ENCODE assay signal across 21 cellular contexts in the genomic region with DNA sequence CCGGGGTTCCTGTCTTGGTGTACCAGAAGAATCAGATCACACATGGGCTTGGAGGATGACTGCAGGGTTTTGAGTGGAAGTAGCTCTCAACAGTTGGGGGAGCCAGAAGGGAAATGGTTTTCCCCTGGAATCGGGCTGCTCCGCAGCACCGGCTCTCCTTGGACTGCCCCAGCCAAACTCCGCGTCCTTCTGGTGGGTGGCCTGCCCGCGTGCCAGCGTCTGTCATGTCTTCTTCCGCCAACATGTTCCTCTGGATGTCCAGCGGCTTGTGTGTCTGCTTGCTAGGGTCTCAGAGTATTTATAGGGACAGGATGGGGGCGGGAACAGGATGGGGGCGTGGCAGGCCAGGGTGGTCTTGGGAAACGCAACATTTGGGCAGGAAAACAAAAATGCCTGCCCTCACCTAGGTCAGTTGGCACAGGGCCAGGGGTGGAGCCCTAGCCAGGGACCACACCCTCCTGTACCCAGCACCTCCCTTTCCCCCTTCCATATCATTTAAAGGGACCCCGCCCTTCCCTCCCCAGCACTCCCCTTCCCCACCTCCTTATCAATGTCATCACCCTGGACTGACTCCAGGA. TPM values are rescaled to one million over a fixed set of nuclear protein-coding genes. Genes with fewer than 3 reads are reported as not detected.
DNase-seq lines count a peak whose midpoint lies in the region; ATAC-seq, FAIRE-seq and TF ChIP-seq lines count a peak whose summit lies in the region.
"Had no signal": no experiment of that assay in that cellular context is flagged by ENCODE, and none has a peak within 500 bp of the region (broad histone marks: within the 10 kb centered on the region; RNA-seq: fewer than 3 reads in every experiment).

No MANE protein-coding gene starts in this region.

- WGBS in pancreas, 2 donors, result 91 to 93% methylated on average over 15 of the region's 15 CpGs

- peak overlapping the region; percentile 25 for H3K4me3 Mint-ChIP-seq in natural killer cell
- no peak overlapping the region for H3K4me3 Mint-ChIP-seq in natural killer cell treated with Interleukin-12 subunit alpha and Interleukin-12 subunit beta and Interleukin-15 and Interleukin-18, amount 100 ng/mL, for 72 hours

- no peaks in the 10 kb centered on the region for H3K9me3 Mint-ChIP-seq in natural killer cell
- H3K9me3 Mint-ChIP-seq in natural killer cell treated with Interleukin-12 subunit alpha and Interleukin-12 subunit beta and Interleukin-15 and Interleukin-18, amount 100 ng/mL, for 72 hours, result no peaks in the 10 kb centered on the region

- H3K4me3 ChIP-seq in pancreas, result no peak overlapping the region
- H3K4me3 ChIP-seq in tibial artery, result no peak overlapping the region
- H3K4me3 ChIP-seq: BLaER1, HAP-1, MG63, SJCRH30 had no signal

- no peak for TF ChIP-seq CTCF in natural killer cell (IDR thresholded peaks at IDR 0.05)
- no peak for TF ChIP-seq CTCF in pancreas (IDR thresholded peaks at IDR 0.05)
- no peak for TF ChIP-seq CTCF in tibial artery (IDR thresholded peaks at IDR 0.05)
- no peak for TF ChIP-seq CTCF in GM20000 (IDR thresholded peaks at IDR 0.05; ENCODE audit: extremely low read depth, missing control alignments)

- ATAC-seq in natural killer cell (no peak), pancreas (no peak)
- ATAC-seq in natural killer cell treated with Interleukin-12 subunit alpha and Interleukin-12 subunit beta and Interleukin-15 and Interleukin-18, amount 100 ng/mL, for 72 hours, result no peak
- ATAC-seq: SK-N-SH treated with all-trans-retinoic acid at 6 μM for 48 hours had no signal

- FAIRE-seq in pancreas (lab: Jason Lieb, UNC), result no peak
- FAIRE-seq: D721Med, RCC 7860 had no signal

- intact Hi-C loops in natural killer cell (cut with micrococcal nuclease), result no loop called here
- intact Hi-C loops in pancreas (cut with DNase I), result no loop called here
- intact Hi-C loops in tibial artery (cut with DNase I; ENCODE audit: low total_unique reads), result no loop called here

- no peak overlapping the region for H3K27ac Mint-ChIP-seq in natural killer cell
- H3K27ac Mint-ChIP-seq in natural killer cell treated with Interleukin-12 subunit alpha and Interleukin-12 subunit beta and Interleukin-15 and Interleukin-18, amount 100 ng/mL, for 72 hours, result no peak overlapping the region

- DNase-seq in natural killer cell (no peak), dedifferentiated amniotic fluid mesenchymal stem cell (ENCODE audit: extremely low spot score) (peak; percentile 12), pancreas (peak in 5 of 6 donors; percentile 18 to 70 (median 58)), tibial artery (no peak), GM20000 (ENCODE audit: low spot score) (no peak)
- DNase-seq in natural killer cell treated with Interleukin-12 subunit alpha and Interleukin-12 subunit beta and Interleukin-15 and Interleukin-18, amount 100 ng/mL, for 72 hours (ENCODE audit: low spot score), result no peak
- no peak for DNase-seq in activated CD8-positive, alpha-beta memory T cell treated with anti-CD3 and anti-CD28 coated beads, Interleukin-2, amount 50 U/mL, for 48 hours
- DNase-seq: CD4-positive, CD25-positive, alpha-beta regulatory T cell; GOT3; KG1; MG63; NCI-H1105 treated with DMSO at 0.1 percent for 48 hours; NCI-H2029; NCI-H446; NCI-H526; SJCRH30 had no signal

- H3K27ac ChIP-seq in pancreas (no peak overlapping the region), tibial artery (no peak overlapping the region)
- H3K27ac ChIP-seq: BLaER1, SJCRH30 had no signal

- peaks cover 0 to 10% (median 6%) of the 10 kb centered on the region in 3 donors for H3K4me1 ChIP-seq in pancreas
- H3K4me1 ChIP-seq in tibial artery, result peaks cover 0 to 8% (median 4%) of the 10 kb centered on the region in 4 donors
- H3K4me1 ChIP-seq: SJCRH30 had no signal

- H3K27me3 ChIP-seq in pancreas (no peaks in the 10 kb centered on the region), tibial artery (no peaks in the 10 kb centered on the region)
- H3K27me3 ChIP-seq: BLaER1, SJCRH30 had no signal

- H3K36me3 ChIP-seq in pancreas (no peaks in the 10 kb centered on the region), tibial artery (peaks cover 0 to 6% (median 5%) of the 10 kb centered on the region in 3 donors)
- H3K36me3 ChIP-seq: HAP-1, MG63, SJCRH30 had no signal

- H3K4me1 Mint-ChIP-seq in natural killer cell, result peaks cover 13 to 14% of the 10 kb centered on the region in 2 donors
- H3K4me1 Mint-ChIP-seq in natural killer cell treated with Interleukin-12 subunit alpha and Interleukin-12 subunit beta and Interleukin-15 and Interleukin-18, amount 100 ng/mL, for 72 hours (ENCODE audit: low read depth in 2 of 2), result peaks cover 3 to 13% of the 10 kb centered on the region in 2 donors

- H3K9me3 ChIP-seq in pancreas (no peaks in the 10 kb centered on the region), tibial artery (no peaks in the 10 kb centered on the region)
- H3K9me3 ChIP-seq: HAP-1, MG63 had no signal

- peaks cover 3 to 7% of the 10 kb centered on the region in 2 donors for H3K27me3 Mint-ChIP-seq in natural killer cell (ENCODE audit: low read depth in 2 of 2)
- no peaks in the 10 kb centered on the region for H3K27me3 Mint-ChIP-seq in natural killer cell treated with Interleukin-12 subunit alpha and Interleukin-12 subunit beta and Interleukin-15 and Interleukin-18, amount 100 ng/mL, for 72 hours

- H3K36me3 Mint-ChIP-seq in natural killer cell, result no peaks in the 10 kb centered on the region
- no peaks in the 10 kb centered on the region for H3K36me3 Mint-ChIP-seq in natural killer cell treated with Interleukin-12 subunit alpha and Interleukin-12 subunit beta and Interleukin-15 and Interleukin-18, amount 100 ng/mL, for 72 hours

RNA-seq across cellular contexts. Expression of a gene that starts 1.3 kb away (rescaled TPM):
- total RNA-seq in natural killer cell (1 to 10 TPM; 2.7 to 4.3 (median 3.8) TPM), pancreas (1 to 10 TPM; 1.1 to 3.1 (median 2.2) TPM)
- 1 to 10 TPM; 3.1 to 6.6 TPM for total RNA-seq in natural killer cell treated with Interleukin-12 subunit alpha and Interleukin-12 subunit beta and Interleukin-15 and Interleukin-18, amount 100 ng/mL, for 72 hours
- 1 to 10 TPM; 2.8 to 3.1 TPM for polyA plus RNA-seq in pancreas

RNA-seq across cellular contexts. Expression of a gene that starts 38.7 kb away (rescaled TPM):
- total RNA-seq in natural killer cell, result 10 to 100 TPM; 11.9 to 19.6 (median 16.2) TPM
- 1 to 10 TPM; 7.7 to 8.2 TPM for total RNA-seq in natural killer cell treated with Interleukin-12 subunit alpha and Interleukin-12 subunit beta and Interleukin-15 and Interleukin-18, amount 100 ng/mL, for 72 hours
- total RNA-seq in pancreas, result 1 to 10 TPM; 1.5 to 6.4 (median 2.6) TPM
- polyA plus RNA-seq in pancreas, result 1 to 10 TPM; 1.0 to 1.6 TPM

Comparison
In these comparisons a context has a peak if more than half of its experiments do, and no peak if none do; other contexts are left out.
1. DNase-seq: peak in dedifferentiated amniotic fluid mesenchymal stem cell (single experiment) and pancreas (5 of 6); none in natural killer cell (single experiment), natural killer cell treated with Interleukin-12 subunit alpha and Interleukin-12 subunit beta and Interleukin-15 and Interleukin-18, amount 100 ng/mL, for 72 hours (single experiment), tibial artery (0 of 2), GM20000 (single experiment) and activated CD8-positive, alpha-beta memory T cell treated with anti-CD3 and anti-CD28 coated beads, Interleukin-2, amount 50 U/mL, for 48 hours (single experiment).